ENCODE assay signal across 12 cellular contexts in genomic region chr4:8090312-8090711, GRCh38.
DNase-seq lines count a peak whose midpoint lies in the region; ATAC-seq, FAIRE-seq and TF ChIP-seq lines count a peak whose summit lies in the region.
"Had no signal": no experiment of that assay in that cellular context is flagged by ENCODE, and none has a peak within 500 bp of the region (broad histone marks: within the 10 kb centered on the region; RNA-seq: fewer than 3 reads in every experiment).

No MANE protein-coding gene starts in this region.

- DNase-seq in RCC 7860 (ENCODE audit: low spot score) (peak; percentile 17), endothelial cell of umbilical vein (ENCODE audit: low read depth, low spot score) (peak; percentile 86), omental fat pad (ENCODE audit: low spot score) (no peak), NCI-H1105 treated with DMSO at 0.1 percent for 48 hours (lab: John Stamatoyannopoulos, UW) (no peak), dorsolateral prefrontal cortex (no peak)
- DNase-seq: MV-4-11, NCI-H774, trophoblast cell had no signal

- dilution Hi-C loops in endothelial cell of umbilical vein (cut with MboI; ENCODE audit: extremely low pct_ligation_motif_present, low sequenced_read_pairs) = no loop called here

- intact Hi-C loops in endothelial cell of umbilical vein (cut with micrococcal nuclease) = loop anchor here (10.0 kb wide), 1 partner anchor 56 kb away; no protein-coding TSS in a partner anchor
- intact Hi-C loops in dorsolateral prefrontal cortex (cut with DNase I) = no loop called here

- H3K4me3 ChIP-seq in HEK293 (ENCODE audit: low read depth, low read length) (no peak overlapping the region), endothelial cell of umbilical vein (replicated peaks in 1 of 3; ENCODE audit: insufficient read depth in 1 of 3, low read depth in 1 of 3, low read length in 3 of 3) (no peak overlapping the region), dorsolateral prefrontal cortex (no peak overlapping the region)
- H3K4me3 ChIP-seq: HAP-1 had no signal

- H3K79me2 ChIP-seq in endothelial cell of umbilical vein (ENCODE audit: control insufficient read depth, insufficient read depth, low read length) = no peaks in the 10 kb centered on the region
- H3K79me2 ChIP-seq: parathyroid adenoma had no signal

- no peaks in the 10 kb centered on the region for H3K9me1 ChIP-seq in endothelial cell of umbilical vein (replicated peaks; ENCODE audit: control insufficient read depth, extremely low read depth, insufficient read depth, low read length)

- H3K9ac ChIP-seq in endothelial cell of umbilical vein (replicated peaks; ENCODE audit: extremely low read depth, insufficient read depth, low read length) = no peak overlapping the region
- H3K9ac ChIP-seq: parathyroid adenoma had no signal

- H4K20me1 ChIP-seq in endothelial cell of umbilical vein (replicated peaks; ENCODE audit: control insufficient read depth, extremely low read depth, insufficient read depth, low read length) = no peaks in the 10 kb centered on the region

- POLR2A ChIA-PET in HEK293 (lab: Yijun Ruan, JAX) = no interaction called here
- POLR2A ChIA-PET in endothelial cell of umbilical vein (lab: Charles Lee) = no interaction called here

- H2AFZ ChIP-seq in endothelial cell of umbilical vein (ENCODE audit: low read depth, low read length) = no peak overlapping the region
- H2AFZ ChIP-seq: parathyroid adenoma had no signal

- CTCF ChIA-PET in HEK293 (lab: Yijun Ruan, JAX) (no interaction called here), endothelial cell of umbilical vein (lab: Charles Lee) (interaction anchor here (1.0 kb wide), 1 partner anchor 11 kb away, joined by 4 read pairs; no protein-coding TSS in a partner anchor)

- BruUV-seq in endothelial cell of umbilical vein (replicated peaks; lab: Mats Ljungman, UMichigan) = no TSS peak

- H3K36me3 ChIP-seq in HEK293 (ENCODE audit: control insufficient read depth in 2 of 2, insufficient read depth in 1 of 2, low read length in 2 of 2) (no peaks in the 10 kb centered on the region), endothelial cell of umbilical vein (ENCODE audit: control insufficient read depth in 2 of 2, extremely low read depth in 1 of 2, insufficient read depth in 2 of 2, low read length in 2 of 2) (no peaks in the 10 kb centered on the region)
- H3K36me3 ChIP-seq: HAP-1 had no signal

- H3K4me1 ChIP-seq in HEK293 (ENCODE audit: control insufficient read depth, insufficient read depth, low read length) = no peaks in the 10 kb centered on the region
- H3K4me1 ChIP-seq in endothelial cell of umbilical vein (ENCODE audit: control insufficient read depth, extremely low read depth, insufficient read depth, low read length) = peaks cover 6% of the 10 kb centered on the region
- H3K4me1 ChIP-seq: HAP-1, parathyroid adenoma had no signal

- ATAC-seq in omental fat pad (ENCODE audit: low FRiP score) = peak; percentile 15
- no peak for ATAC-seq in GM21737 (IDR thresholded peaks at IDR 0.05; ENCODE audit: unreplicated experiment)

- H3K9me3 ChIP-seq in HEK293 (ENCODE audit: control insufficient read depth, insufficient read depth, low read depth, low read length) (no peaks in the 10 kb centered on the region), endothelial cell of umbilical vein (replicated peaks; ENCODE audit: control insufficient read depth, insufficient read depth, low read length) (peaks cover 3% of the 10 kb centered on the region)

- no peaks in the 10 kb centered on the region for H3K27me3 ChIP-seq in endothelial cell of umbilical vein (ENCODE audit: control insufficient read depth in 2 of 2, insufficient read depth in 2 of 2, low read length in 2 of 2)
- no peaks in the 10 kb centered on the region for H3K27me3 ChIP-seq in dorsolateral prefrontal cortex

- TF ChIP-seq POLR2A in endothelial cell of umbilical vein (IDR thresholded peaks at IDR 0.05; ENCODE audit: low read depth, low read length) = no peak

- no peak for FAIRE-seq in RCC 7860 (lab: Jason Lieb, UNC)
- FAIRE-seq in endothelial cell of umbilical vein (lab: Jason Lieb, UNC) = peak; percentile 96

- H3K4me2 ChIP-seq in endothelial cell of umbilical vein (ENCODE audit: insufficient read depth, low read length) = no peak overlapping the region

- TF ChIP-seq CTCF in HEK293 (tag by site-specific recombination; IDR thresholded peaks at IDR 0.05) (no peak), endothelial cell of umbilical vein (IDR thresholded peaks at IDR 0.05; ENCODE audit: extremely low read depth in 1 of 2, insufficient read depth in 1 of 2, low read depth in 1 of 2, low read length in 2 of 2) (no peak), omental fat pad (IDR thresholded peaks at IDR 0.05) (no peak), dorsolateral prefrontal cortex (IDR thresholded peaks at IDR 0.05 in 54 of 56, conservative IDR thresholded peaks at IDR 0.05 in 2 of 56; ENCODE audit: low read depth in 1 of 56, partially characterized antibody in 56 of 56) (no peak)

- H3K27ac ChIP-seq in HEK293 (ENCODE audit: extremely low read depth, low read depth, low read length) = no peak overlapping the region
- no peak overlapping the region for H3K27ac ChIP-seq in endothelial cell of umbilical vein (ENCODE audit: insufficient read depth, low read depth, low read length)
- H3K27ac ChIP-seq in dorsolateral prefrontal cortex = no peak overlapping the region
- H3K27ac ChIP-seq: parathyroid adenoma had no signal

TF ChIP-seq in HEK293, 187 proteins besides CTCF, POLR2A, EP300 and RAD21:
- TF ChIP-seq KLF8 (tag by site-specific recombination; IDR thresholded peaks at IDR 0.05) = no peak
- 0 out of 2 replicates have a peak, but pooled peaks have one; percentile 14 for TF ChIP-seq KLF1 (tag by site-specific recombination; IDR thresholded peaks at IDR 0.05)

TF ChIP-seq in endothelial cell of umbilical vein, 7 proteins besides CTCF, POLR2A, EP300 and RAD21:
- TF ChIP-seq MAX (IDR thresholded peaks at IDR 0.05; ENCODE audit: insufficient read depth, insufficient read length) (no peak), EZH2 (IDR thresholded peaks at IDR 0.05; ENCODE audit: borderline replicate concordance, low read depth, low read length, severe bottlenecking) (no peak), FOS (IDR thresholded peaks at IDR 0.05; ENCODE audit: borderline replicate concordance, insufficient read depth, low read length) (peak; percentile 67), JUN (IDR thresholded peaks at IDR 0.05; ENCODE audit: borderline replicate concordance, insufficient read depth, insufficient read length, low read depth) (peak; percentile 45), POLR2AphosphoS5 (IDR thresholded peaks at IDR 0.05; ENCODE audit: insufficient read depth, low read depth, low read length) (no peak)

Comparison
In these comparisons a context has a peak if more than half of its experiments do, and no peak if none do; other contexts are left out.
1. DNase-seq: peak in RCC 7860 (single experiment) and endothelial cell of umbilical vein (single experiment); none in omental fat pad (single experiment), NCI-H1105 treated with DMSO at 0.1 percent for 48 hours (single experiment) and dorsolateral prefrontal cortex (0 of 10).